Comparison of ENCODE assay signal across 11 cellular contexts in genomic region chr3:191246628-191247027, GRCh38. TPM values are rescaled to one million over a fixed set of nuclear protein-coding genes. Genes with fewer than 3 reads are reported as not detected.
A peak's percentile ranks its signal among the peaks of the same experiment; 100 is the strongest.
DNase-seq lines count a peak whose midpoint lies in the region; ATAC-seq and TF ChIP-seq lines count a peak whose summit lies in the region.
"Had no signal": no experiment of that assay in that cellular context is flagged by ENCODE, and none has a peak within 500 bp of the region (broad histone marks: within the 10 kb centered on the region; RNA-seq: fewer than 3 reads in every experiment).

No MANE protein-coding gene starts in this region.

- no peak for TF ChIP-seq CTCF in AG09309 (IDR thresholded peaks at IDR 0.05; ENCODE audit: control insufficient read depth, insufficient read depth, low read depth, low read length, missing control alignments)
- no peak for TF ChIP-seq CTCF in kidney epithelial cell (IDR thresholded peaks at IDR 0.05; ENCODE audit: insufficient read depth, low read length, poor library complexity, severe bottlenecking)

- ATAC-seq in naive thymus-derived CD4-positive, alpha-beta T cell, result no peak
- ATAC-seq in GM21390 (IDR thresholded peaks at IDR 0.05; ENCODE audit: unreplicated experiment), result no peak

- no peak overlapping the region for H3K9ac ChIP-seq in adipocyte (ENCODE audit: low read length)

- intact Hi-C loops in naive thymus-derived CD4-positive, alpha-beta T cell (cut with micrococcal nuclease), result no loop called here

- H3K9me3 Mint-ChIP-seq in naive thymus-derived CD4-positive, alpha-beta T cell, result peaks cover 0 to 1% (median 0%) of the 10 kb centered on the region in 11 donors
- H3K9me3 Mint-ChIP-seq: immature natural killer cell had no signal

- CTCF ChIA-PET in naive thymus-derived CD4-positive, alpha-beta T cell (lab: Charles Lee), result no interaction called here

- H3K4me1 ChIP-seq in adipocyte (ENCODE audit: control insufficient read depth, insufficient read depth, low read length), result no peaks in the 10 kb centered on the region
- H3K4me1 ChIP-seq in naive thymus-derived CD4-positive, alpha-beta T cell (ENCODE audit: control insufficient read depth in 2 of 2, insufficient read depth in 2 of 2, low read length in 2 of 2), result no peaks in the 10 kb centered on the region

- no peak overlapping the region for H3K4me3 ChIP-seq in AG09309 (ENCODE audit: control insufficient read depth, low read depth, low read length)
- H3K4me3 ChIP-seq in adipocyte (ENCODE audit: low read length), result no peak overlapping the region
- no peak overlapping the region for H3K4me3 ChIP-seq in kidney epithelial cell (ENCODE audit: low read depth, low read length)
- no peak overlapping the region for H3K4me3 ChIP-seq in naive thymus-derived CD4-positive, alpha-beta T cell (ENCODE audit: low read length)
- H3K4me3 ChIP-seq: ovary had no signal

- peaks cover 0 to 5% (median 0%) of the 10 kb centered on the region in 7 donors for H3K4me1 Mint-ChIP-seq in naive thymus-derived CD4-positive, alpha-beta T cell

- no peaks in the 10 kb centered on the region for H3K36me3 Mint-ChIP-seq in naive thymus-derived CD4-positive, alpha-beta T cell
- H3K36me3 Mint-ChIP-seq: immature natural killer cell had no signal

- H3K27ac Mint-ChIP-seq in naive thymus-derived CD4-positive, alpha-beta T cell, result peak overlapping the region in 1 of 9 donors; percentile 15
- H3K27ac Mint-ChIP-seq: immature natural killer cell had no signal

- H3K27me3 ChIP-seq in adipocyte (replicated peaks; ENCODE audit: control insufficient read depth, insufficient read depth, low read length), result no peaks in the 10 kb centered on the region
- no peaks in the 10 kb centered on the region for H3K27me3 ChIP-seq in kidney epithelial cell (ENCODE audit: control insufficient read depth, insufficient read depth, low read length)
- no peaks in the 10 kb centered on the region for H3K27me3 ChIP-seq in naive thymus-derived CD4-positive, alpha-beta T cell (ENCODE audit: control insufficient read depth in 2 of 2, insufficient read depth in 2 of 2, low read length in 2 of 2)
- H3K27me3 ChIP-seq: ovary had no signal

- H3K27ac ChIP-seq in naive thymus-derived CD4-positive, alpha-beta T cell (ENCODE audit: low read depth, low read length), result no peak overlapping the region
- H3K27ac ChIP-seq: ovary had no signal

- H3K27me3 Mint-ChIP-seq in naive thymus-derived CD4-positive, alpha-beta T cell, result no peaks in the 10 kb centered on the region

- DNase-seq in AG09309 (ENCODE audit: low read depth), result peak; percentile 40
- peak; percentile 78 for DNase-seq in HS-27A (ENCODE audit: low read depth)
- DNase-seq in adipocyte (ENCODE audit: low read depth), result peak; percentile 48
- peak; percentile 23 for DNase-seq in kidney epithelial cell (ENCODE audit: low read depth)
- no peak for DNase-seq in naive thymus-derived CD4-positive, alpha-beta T cell
- no peak for DNase-seq in HuH-7 (ENCODE audit: low spot score)
- no peak for DNase-seq in cerebellum (ENCODE audit: low spot score)
- DNase-seq: effector CD4-positive, alpha-beta T cell; ovary had no signal

- POLR2A ChIA-PET in naive thymus-derived CD4-positive, alpha-beta T cell (lab: Charles Lee), result no interaction called here

- H3K36me3 ChIP-seq in adipocyte (ENCODE audit: control insufficient read depth, insufficient read depth, low read length, severe bottlenecking), result no peaks in the 10 kb centered on the region
- H3K36me3 ChIP-seq in kidney epithelial cell (ENCODE audit: control insufficient read depth, insufficient read depth, low read length), result no peaks in the 10 kb centered on the region
- H3K36me3 ChIP-seq in naive thymus-derived CD4-positive, alpha-beta T cell (ENCODE audit: control insufficient read depth in 2 of 3, insufficient read depth in 3 of 3, low read length in 3 of 3), result no peaks in the 10 kb centered on the region
- H3K36me3 ChIP-seq: ovary had no signal

- no peaks in the 10 kb centered on the region for H3K9me3 ChIP-seq in adipocyte (ENCODE audit: control insufficient read depth, low read length)
- H3K9me3 ChIP-seq in naive thymus-derived CD4-positive, alpha-beta T cell (ENCODE audit: control insufficient read depth in 2 of 3, low read length in 3 of 3), result no peaks in the 10 kb centered on the region
- H3K9me3 ChIP-seq: ovary had no signal

- H3K4me3 Mint-ChIP-seq in naive thymus-derived CD4-positive, alpha-beta T cell, result no peak overlapping the region
- H3K4me3 Mint-ChIP-seq: immature natural killer cell had no signal

RNA-seq across cellular contexts. Expression of gene OSTN, which starts 47.6 kb away (rescaled TPM):
- total RNA-seq in kidney epithelial cell, result 0.04 TPM in 1 of 2 replicates, not detected in the other
- total RNA-seq in naive thymus-derived CD4-positive, alpha-beta T cell, result not detected
- not detected for polyA plus RNA-seq in naive thymus-derived CD4-positive, alpha-beta T cell
- 0.54 TPM for total RNA-seq in cerebellum
- polyA plus RNA-seq: immature natural killer cell had no signal

Comparison
In these comparisons a context has a peak if more than half of its experiments do, and no peak if none do; other contexts are left out.
1. DNase-seq: peak in AG09309 (single experiment), HS-27A (single experiment), adipocyte (single experiment) and kidney epithelial cell (single experiment); none in naive thymus-derived CD4-positive, alpha-beta T cell (0 of 9), HuH-7 (single experiment) and cerebellum (single experiment).